In the genomic region with DNA sequence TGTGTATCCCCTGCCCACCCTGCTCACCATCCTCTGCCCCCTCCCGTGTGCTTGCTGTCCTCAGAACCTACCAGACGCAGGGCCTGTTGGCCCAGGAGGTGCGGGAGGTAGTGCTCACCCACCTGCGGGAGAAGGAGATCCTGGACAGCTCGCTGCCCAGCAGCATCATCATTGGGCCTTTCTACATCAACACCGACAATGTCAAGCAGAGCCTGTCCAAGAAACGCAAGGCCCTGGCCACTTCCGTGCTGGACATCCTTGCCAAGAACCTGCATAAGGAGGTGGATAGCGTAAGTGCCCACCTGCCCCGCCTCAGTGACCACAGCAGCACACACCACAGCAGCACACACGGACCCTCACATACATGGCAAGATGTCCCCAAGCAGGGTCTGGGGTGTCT, we compare ENCODE assay signal across 15 cellular contexts. TPM values are rescaled to one million over a fixed set of nuclear protein-coding genes. Genes with fewer than 3 reads are reported as not detected.
DNase-seq lines count a peak whose midpoint lies in the region; ATAC-seq and TF ChIP-seq lines count a peak whose summit lies in the region.
"Had no signal": no experiment of that assay in that cellular context is flagged by ENCODE, and none has a peak within 500 bp of the region (broad histone marks: within the 10 kb centered on the region; RNA-seq: fewer than 3 reads in every experiment).

No MANE protein-coding gene starts in this region.

- no peak overlapping the region for H3K4me3 Mint-ChIP-seq in T-helper 17 cell
- H3K4me3 Mint-ChIP-seq: CD4-positive, alpha-beta T cell had no signal

- H3K4me3 ChIP-seq in right atrium auricular region, result no peak overlapping the region
- H3K4me3 ChIP-seq in neuronal stem cell (ENCODE audit: low read length in 2 of 2), result peak overlapping the region in 1 of 2 donors; percentile 23
- H3K4me3 ChIP-seq in aorta (ENCODE audit: low read length in 2 of 2), result no peak overlapping the region
- H3K4me3 ChIP-seq in trophoblast cell (ENCODE audit: low read depth, low read length), result no peak overlapping the region
- H3K4me3 ChIP-seq: BLaER1 treated with 17β-estradiol and CSF1 and Interleukin-3, amounts not matched to agents 10 nM and 100 nM; GM12878; GM23248 had no signal

- H3K18ac ChIP-seq in neuronal stem cell (ENCODE audit: low read length) (peak overlapping the region; percentile 27), trophoblast cell (ENCODE audit: low read length) (no peak overlapping the region)

- H2BK15ac ChIP-seq in neuronal stem cell (ENCODE audit: low read length), result no peak overlapping the region

- DNase-seq in Right ventricle myocardium superior (peak; percentile 18), right atrium auricular region (ENCODE audit: low spot score) (no peak), T-helper 17 cell (no peak), neuronal stem cell (ENCODE audit: low spot score) (no peak), aorta (peak; percentile 24 to 45), trophoblast cell (no peak)
- DNase-seq: 8988T; ACHN; CD4-positive, alpha-beta T cell; DMS79; GM23248; H7 had no signal

- H3K27ac ChIP-seq in right atrium auricular region (no peak overlapping the region), neuronal stem cell (replicated peaks; ENCODE audit: low read length) (no peak overlapping the region), aorta (ENCODE audit: low read depth in 1 of 2, low read length in 2 of 2) (no peak overlapping the region), trophoblast cell (ENCODE audit: low read depth, low read length) (no peak overlapping the region)
- H3K27ac ChIP-seq: GM23248 had no signal

- H2BK12ac ChIP-seq in neuronal stem cell (ENCODE audit: low read length) (no peak overlapping the region), trophoblast cell (ENCODE audit: low read length) (no peak overlapping the region)

- intact Hi-C loops in Right ventricle myocardium superior (cut with DNase I), result loop anchor here (10.0 kb wide), 1 partner anchor 344 kb away; no protein-coding TSS in a partner anchor
- intact Hi-C loops in aorta (cut with DNase I), result loop anchor here (5.0 to 10.0 kb wide), 2 partner anchors 52 to 344 kb away; no protein-coding TSS in a partner anchor

- H2BK5ac ChIP-seq in neuronal stem cell (ENCODE audit: low read length), result no peak overlapping the region
- H2BK5ac ChIP-seq in trophoblast cell (ENCODE audit: low read depth, low read length, poor library complexity), result no peak overlapping the region

- H2AK5ac ChIP-seq in neuronal stem cell (ENCODE audit: low read depth, low read length) (peak overlapping the region; percentile 49), trophoblast cell (ENCODE audit: low read length) (no peak overlapping the region)

- H3K4me1 ChIP-seq in right atrium auricular region, result no peaks in the 10 kb centered on the region
- H3K4me1 ChIP-seq in neuronal stem cell (ENCODE audit: control insufficient read depth in 2 of 2, insufficient read depth in 1 of 2, low read depth in 1 of 2, low read length in 2 of 2), result no peaks in the 10 kb centered on the region
- H3K4me1 ChIP-seq in aorta (ENCODE audit: control insufficient read depth in 1 of 2, insufficient read depth in 2 of 2, low read length in 2 of 2), result no peaks in the 10 kb centered on the region
- peaks cover 0 to 4% of the 10 kb centered on the region in 2 experiments for H3K4me1 ChIP-seq in trophoblast cell (ENCODE audit: control insufficient read depth in 1 of 2, insufficient read depth in 2 of 2, low read length in 2 of 2)

- ATAC-seq in Right ventricle myocardium superior (ENCODE audit: poor library complexity), result no peak
- no peak for ATAC-seq in T-helper 17 cell
- no peak for ATAC-seq in aorta (ENCODE audit: low FRiP score)
- no peak for ATAC-seq in HG03460 (IDR thresholded peaks at IDR 0.05; ENCODE audit: unreplicated experiment)
- ATAC-seq: GM12878 had no signal

- TF ChIP-seq CTCF in right atrium auricular region (IDR thresholded peaks at IDR 0.05), result no peak

- no peak overlapping the region for H3K23ac ChIP-seq in neuronal stem cell (ENCODE audit: low read depth, low read length, poor library complexity)
- no peak overlapping the region for H3K23ac ChIP-seq in trophoblast cell (ENCODE audit: low read length)

- H3K27ac Mint-ChIP-seq in T-helper 17 cell, result peak overlapping the region; percentile 57
- H3K27ac Mint-ChIP-seq: CD4-positive, alpha-beta T cell had no signal

- no peaks in the 10 kb centered on the region for H3K9me3 ChIP-seq in right atrium auricular region
- H3K9me3 ChIP-seq in T-helper 17 cell (ENCODE audit: control insufficient read depth, low read length, poor library complexity, severe bottlenecking), result no peaks in the 10 kb centered on the region
- no peaks in the 10 kb centered on the region for H3K9me3 ChIP-seq in neuronal stem cell (replicated peaks in 1 of 2; ENCODE audit: control insufficient read depth in 2 of 2, insufficient read depth in 1 of 2, low read depth in 1 of 2, low read length in 2 of 2)
- no peaks in the 10 kb centered on the region for H3K9me3 ChIP-seq in aorta (ENCODE audit: control insufficient read depth, low read length)
- H3K9me3 ChIP-seq in trophoblast cell (ENCODE audit: insufficient read depth, low read depth, low read length), result peaks cover 2% of the 10 kb centered on the region
- H3K9me3 ChIP-seq: BLaER1 treated with 17β-estradiol and CSF1 and Interleukin-3, amounts not matched to agents 10 nM and 100 nM had no signal

- H4K8ac ChIP-seq in neuronal stem cell (ENCODE audit: low read depth, low read length), result no peak overlapping the region
- H4K8ac ChIP-seq in trophoblast cell (ENCODE audit: low read depth, low read length), result no peak overlapping the region

- H3K4ac ChIP-seq in neuronal stem cell (ENCODE audit: low read length), result no peak overlapping the region
- H3K4ac ChIP-seq in trophoblast cell (ENCODE audit: low read depth, low read length), result no peak overlapping the region

- H4K91ac ChIP-seq in neuronal stem cell (ENCODE audit: low read depth, low read length, poor library complexity) (no peak overlapping the region), trophoblast cell (ENCODE audit: low read depth, low read length) (no peak overlapping the region)

- no peaks in the 10 kb centered on the region for H3K79me2 ChIP-seq in trophoblast cell (ENCODE audit: control insufficient read depth, insufficient read depth, low read length, poor library complexity)

- H2AFZ ChIP-seq in neuronal stem cell (ENCODE audit: low read length), result no peak overlapping the region
- H2AFZ ChIP-seq in trophoblast cell (ENCODE audit: insufficient read depth, low read length, poor library complexity), result no peak overlapping the region
- H2AFZ ChIP-seq: GM23248 had no signal

- H3K14ac ChIP-seq in neuronal stem cell (ENCODE audit: low read length) (peak overlapping the region; percentile 90), trophoblast cell (ENCODE audit: low read length) (no peak overlapping the region)

- H3K79me1 ChIP-seq in neuronal stem cell (ENCODE audit: low read depth, low read length), result no peaks in the 10 kb centered on the region
- no peaks in the 10 kb centered on the region for H3K79me1 ChIP-seq in trophoblast cell (ENCODE audit: low read length)

- H3K36me3 Mint-ChIP-seq in T-helper 17 cell (ENCODE audit: low read depth), result peaks cover 8% of the 10 kb centered on the region

- H3K27me3 ChIP-seq in right atrium auricular region (no peaks in the 10 kb centered on the region), neuronal stem cell (ENCODE audit: control insufficient read depth in 3 of 3, insufficient read depth in 3 of 3, low read depth in 1 of 3, low read length in 3 of 3) (no peaks in the 10 kb centered on the region), aorta (ENCODE audit: control insufficient read depth in 1 of 2, insufficient read depth in 2 of 2, low read length in 1 of 2) (no peaks in the 10 kb centered on the region), trophoblast cell (ENCODE audit: insufficient read depth, low read length) (no peaks in the 10 kb centered on the region)
- H3K27me3 ChIP-seq: BLaER1 treated with 17β-estradiol and CSF1 and Interleukin-3, amounts not matched to agents 10 nM and 100 nM had no signal

- H3K4me1 Mint-ChIP-seq in T-helper 17 cell, result peaks cover 2% of the 10 kb centered on the region

- WGBS in neuronal stem cell (ENCODE audit: extremely low coverage in 2 of 2, insufficient read length in 2 of 2, insufficient replicate concordance in 1 of 2), 2 donors, result no CpG with 5 or more reads among the region's 11 CpGs
- WGBS in aorta, 2 donors, result 94 to 95% methylated on average over 11 of the region's 11 CpGs
- no CpG with 5 or more reads among the region's 11 CpGs for whole genome bisulfite sequencing in trophoblast cell (ENCODE audit: extremely low coverage, insufficient coverage, insufficient read length)

- H3K9ac ChIP-seq in neuronal stem cell (ENCODE audit: low read depth, low read length, poor library complexity) (no peak overlapping the region), trophoblast cell (ENCODE audit: low read length) (no peak overlapping the region)
- H3K9ac ChIP-seq: GM23248 had no signal

- H3K27me3 Mint-ChIP-seq in T-helper 17 cell, result no peaks in the 10 kb centered on the region
- H3K27me3 Mint-ChIP-seq: CD4-positive, alpha-beta T cell had no signal

- no peak overlapping the region for H3K4me2 ChIP-seq in neuronal stem cell (ENCODE audit: insufficient read depth, low read length, poor library complexity, severe bottlenecking)
- H3K4me2 ChIP-seq in trophoblast cell (ENCODE audit: low read length), result no peak overlapping the region

- H4K12ac ChIP-seq in trophoblast cell (ENCODE audit: low read depth, low read length), result no peak overlapping the region

- H3K36me3 ChIP-seq in right atrium auricular region (peaks cover 3% of the 10 kb centered on the region), neuronal stem cell (replicated peaks in 1 of 2; ENCODE audit: control insufficient read depth in 2 of 2, insufficient read depth in 2 of 2, low read length in 2 of 2) (peaks cover 2% of the 10 kb centered on the region in 2 donors), aorta (ENCODE audit: control insufficient read depth in 1 of 2, insufficient read depth in 2 of 2, low read length in 1 of 2) (no peaks in the 10 kb centered on the region), trophoblast cell (ENCODE audit: control insufficient read depth in 1 of 2, insufficient read depth in 2 of 2, low read length in 2 of 2) (peaks cover 0 to 2% of the 10 kb centered on the region in 2 experiments)

- H2BK120ac ChIP-seq in neuronal stem cell (ENCODE audit: low read depth, low read length) (no peak overlapping the region), trophoblast cell (ENCODE audit: insufficient read depth, low read length, poor library complexity) (no peak overlapping the region)

RNA-seq across cellular contexts. Expression of gene DNAH1, which starts 33.0 kb away (rescaled TPM):
- total RNA-seq in Right ventricle myocardium superior, result 1.9 TPM
- total RNA-seq in right atrium auricular region, result 1 to 10 TPM; 1.5 to 2.5 TPM
- total RNA-seq in T-helper 17 cell, result 10 to 100 TPM; 50.3 to 58.5 TPM
- 1.3 TPM for polyA plus RNA-seq in neuronal stem cell (2013, experiment 1 of 2)
- 1.3 TPM for polyA plus RNA-seq in neuronal stem cell (2013, experiment 2 of 2)
- total RNA-seq in aorta, result 10 to 100 TPM; 10.3 to 24.1 TPM
- polyA plus RNA-seq in aorta, result 10 to 100 TPM in 1 of 2 donors, under 1 TPM in 1; 0.88 to 11.3 TPM
- 1.1 and 1.2 TPM in 2 replicates for polyA plus RNA-seq in trophoblast cell (2013)

Comparison
In these comparisons a context has a peak if more than half of its experiments do, and no peak if none do; other contexts are left out.
1. DNase-seq: peak in Right ventricle myocardium superior (single experiment) and aorta (2 of 2); none in right atrium auricular region (single experiment), T-helper 17 cell (0 of 3), neuronal stem cell (single experiment) and trophoblast cell (0 of 2).